Comparison of ENCODE assay signal across 1 cellular context in genomic region chr7:141198191-141198958, GRCh38.
TF ChIP-seq lines count a peak whose summit lies in the region.

No MANE protein-coding gene starts in this region.

TF ChIP-seq in GM23338, 12 proteins besides CTCF, POLR2A, EP300 and RAD21:
- no peak for TF ChIP-seq STAT1 (IDR thresholded peaks at IDR 0.05; ENCODE audit: unreplicated experiment)
- TF ChIP-seq, protein P1, sequence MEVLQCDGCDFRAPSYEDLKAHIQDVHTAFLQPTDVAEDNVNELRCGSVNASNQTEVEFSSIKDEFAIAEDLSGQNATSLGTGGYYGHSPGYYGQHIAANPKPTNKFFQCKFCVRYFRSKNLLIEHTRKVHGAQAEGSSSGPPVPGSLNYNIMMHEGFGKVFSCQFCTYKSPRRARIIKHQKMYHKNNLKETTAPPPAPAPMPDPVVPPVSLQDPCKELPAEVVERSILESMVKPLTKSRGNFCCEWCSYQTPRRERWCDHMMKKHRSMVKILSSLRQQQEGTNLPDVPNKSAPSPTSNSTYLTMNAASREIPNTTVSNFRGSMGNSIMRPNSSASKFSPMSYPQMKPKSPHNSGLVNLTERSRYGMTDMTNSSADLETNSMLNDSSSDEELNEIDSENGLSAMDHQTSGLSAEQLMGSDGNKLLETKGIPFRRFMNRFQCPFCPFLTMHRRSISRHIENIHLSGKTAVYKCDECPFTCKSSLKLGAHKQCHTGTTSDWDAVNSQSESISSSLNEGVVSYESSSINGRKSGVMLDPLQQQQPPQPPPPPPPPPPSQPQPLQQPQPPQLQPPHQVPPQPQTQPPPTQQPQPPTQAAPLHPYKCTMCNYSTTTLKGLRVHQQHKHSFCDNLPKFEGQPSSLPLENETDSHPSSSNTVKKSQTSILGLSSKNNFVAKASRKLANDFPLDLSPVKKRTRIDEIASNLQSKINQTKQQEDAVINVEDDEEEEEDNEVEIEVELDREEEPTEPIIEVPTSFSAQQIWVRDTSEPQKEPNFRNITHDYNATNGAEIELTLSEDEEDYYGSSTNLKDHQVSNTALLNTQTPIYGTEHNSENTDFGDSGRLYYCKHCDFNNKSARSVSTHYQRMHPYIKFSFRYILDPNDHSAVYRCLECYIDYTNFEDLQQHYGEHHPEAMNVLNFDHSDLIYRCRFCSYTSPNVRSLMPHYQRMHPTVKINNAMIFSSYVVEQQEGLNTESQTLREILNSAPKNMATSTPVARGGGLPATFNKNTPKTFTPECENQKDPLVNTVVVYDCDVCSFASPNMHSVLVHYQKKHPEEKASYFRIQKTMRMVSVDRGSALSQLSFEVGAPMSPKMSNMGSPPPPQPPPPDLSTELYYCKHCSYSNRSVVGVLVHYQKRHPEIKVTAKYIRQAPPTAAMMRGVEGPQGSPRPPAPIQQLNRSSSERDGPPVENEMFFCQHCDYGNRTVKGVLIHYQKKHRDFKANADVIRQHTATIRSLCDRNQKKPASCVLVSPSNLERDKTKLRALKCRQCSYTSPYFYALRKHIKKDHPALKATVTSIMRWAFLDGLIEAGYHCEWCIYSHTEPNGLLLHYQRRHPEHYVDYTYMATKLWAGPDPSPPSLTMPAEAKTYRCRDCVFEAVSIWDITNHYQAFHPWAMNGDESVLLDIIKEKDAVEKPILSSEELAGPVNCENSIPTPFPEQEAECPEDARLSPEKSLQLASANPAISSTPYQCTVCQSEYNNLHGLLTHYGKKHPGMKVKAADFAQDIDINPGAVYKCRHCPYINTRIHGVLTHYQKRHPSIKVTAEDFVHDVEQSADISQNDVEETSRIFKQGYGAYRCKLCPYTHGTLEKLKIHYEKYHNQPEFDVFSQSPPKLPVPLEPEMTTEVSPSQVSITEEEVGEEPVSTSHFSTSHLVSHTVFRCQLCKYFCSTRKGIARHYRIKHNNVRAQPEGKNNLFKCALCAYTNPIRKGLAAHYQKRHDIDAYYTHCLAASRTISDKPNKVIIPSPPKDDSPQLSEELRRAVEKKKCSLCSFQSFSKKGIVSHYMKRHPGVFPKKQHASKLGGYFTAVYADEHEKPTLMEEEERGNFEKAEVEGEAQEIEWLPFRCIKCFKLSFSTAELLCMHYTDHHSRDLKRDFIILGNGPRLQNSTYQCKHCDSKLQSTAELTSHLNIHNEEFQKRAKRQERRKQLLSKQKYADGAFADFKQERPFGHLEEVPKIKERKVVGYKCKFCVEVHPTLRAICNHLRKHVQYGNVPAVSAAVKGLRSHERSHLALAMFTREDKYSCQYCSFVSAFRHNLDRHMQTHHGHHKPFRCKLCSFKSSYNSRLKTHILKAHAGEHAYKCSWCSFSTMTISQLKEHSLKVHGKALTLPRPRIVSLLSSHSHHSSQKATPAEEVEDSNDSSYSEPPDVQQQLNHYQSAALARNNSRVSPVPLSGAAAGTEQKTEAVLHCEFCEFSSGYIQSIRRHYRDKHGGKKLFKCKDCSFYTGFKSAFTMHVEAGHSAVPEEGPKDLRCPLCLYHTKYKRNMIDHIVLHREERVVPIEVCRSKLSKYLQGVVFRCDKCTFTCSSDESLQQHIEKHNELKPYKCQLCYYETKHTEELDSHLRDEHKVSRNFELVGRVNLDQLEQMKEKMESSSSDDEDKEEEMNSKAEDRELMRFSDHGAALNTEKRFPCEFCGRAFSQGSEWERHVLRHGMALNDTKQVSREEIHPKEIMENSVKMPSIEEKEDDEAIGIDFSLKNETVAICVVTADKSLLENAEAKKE (CRISPR knock-in tag; IDR thresholded peaks at IDR 0.05), result no peak
- TF ChIP-seq, protein P2, sequence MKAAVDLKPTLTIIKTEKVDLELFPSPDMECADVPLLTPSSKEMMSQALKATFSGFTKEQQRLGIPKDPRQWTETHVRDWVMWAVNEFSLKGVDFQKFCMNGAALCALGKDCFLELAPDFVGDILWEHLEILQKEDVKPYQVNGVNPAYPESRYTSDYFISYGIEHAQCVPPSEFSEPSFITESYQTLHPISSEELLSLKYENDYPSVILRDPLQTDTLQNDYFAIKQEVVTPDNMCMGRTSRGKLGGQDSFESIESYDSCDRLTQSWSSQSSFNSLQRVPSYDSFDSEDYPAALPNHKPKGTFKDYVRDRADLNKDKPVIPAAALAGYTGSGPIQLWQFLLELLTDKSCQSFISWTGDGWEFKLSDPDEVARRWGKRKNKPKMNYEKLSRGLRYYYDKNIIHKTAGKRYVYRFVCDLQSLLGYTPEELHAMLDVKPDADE (IDR thresholded peaks at IDR 0.05), result no peak
- no peak for TF ChIP-seq REST (IDR thresholded peaks at IDR 0.05; ENCODE audit: unreplicated experiment)
- no peak for TF ChIP-seq POLR2AphosphoS5 (IDR thresholded peaks at IDR 0.05; ENCODE audit: low read depth)
